Comparison of ENCODE assay signal across 19 cellular contexts in the genomic region with DNA sequence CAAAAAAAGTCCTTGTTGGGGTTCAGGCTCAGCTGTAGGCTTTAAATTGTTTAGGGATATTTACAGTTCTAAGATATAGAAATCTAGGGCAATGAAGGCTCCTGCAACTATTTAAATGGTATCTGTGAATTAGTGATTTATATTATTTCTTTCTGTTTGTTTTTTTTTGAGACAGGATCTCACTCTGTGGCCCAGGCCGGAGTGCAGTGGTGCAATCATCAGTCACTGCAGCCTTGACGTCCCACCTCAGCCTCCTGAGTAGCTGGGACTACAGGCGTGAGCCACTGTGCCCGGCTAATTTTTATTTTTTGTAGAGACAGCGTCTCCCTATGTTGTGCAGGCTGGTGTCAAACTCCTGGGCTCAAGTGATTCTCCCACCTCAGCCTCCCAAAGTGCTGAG. TPM values are rescaled to one million over a fixed set of nuclear protein-coding genes. Genes with fewer than 3 reads are reported as not detected.
DNase-seq lines count a peak whose midpoint lies in the region; ATAC-seq and TF ChIP-seq lines count a peak whose summit lies in the region.
"Had no signal": no experiment of that assay in that cellular context is flagged by ENCODE, and none has a peak within 500 bp of the region (broad histone marks: within the 10 kb centered on the region; RNA-seq: fewer than 3 reads in every experiment).

No MANE protein-coding gene starts in this region.

- BruUV-seq in OCI-LY7 (replicated peaks; lab: Mats Ljungman, UMichigan) = no TSS peak

- peaks cover 2% of the 10 kb centered on the region for H3K27me3 Mint-ChIP-seq in GM23338 (ENCODE audit: insufficient read depth, low read depth, poor library complexity)
- no peaks in the 10 kb centered on the region for H3K27me3 Mint-ChIP-seq in glutamatergic neuron (ENCODE audit: unreplicated experiment)
- H3K27me3 Mint-ChIP-seq: CD4-positive, CD25-positive, alpha-beta regulatory T cell; T-helper 17 cell had no signal

- peaks cover 5% of the 10 kb centered on the region for H3K4me1 ChIP-seq in GM23338 (ENCODE audit: insufficient read depth)
- H3K4me1 ChIP-seq in OCI-LY7 (ENCODE audit: insufficient read depth, low read length, poor library complexity, severe bottlenecking) = peaks cover 61% of the 10 kb centered on the region
- H3K4me1 ChIP-seq in skeletal muscle tissue (ENCODE audit: control insufficient read depth in 3 of 3, insufficient read depth in 3 of 3, low read length in 3 of 3) = peaks cover 6 to 7% (median 6%) of the 10 kb centered on the region in 3 donors
- H3K4me1 ChIP-seq: Caco-2 had no signal

- no peak for DNase-seq in GM23338 (ENCODE audit: low spot score)
- no peak for DNase-seq in OCI-LY7 (ENCODE audit: low spot score)
- DNase-seq in left lobe of liver (ENCODE audit: low spot score) = peak; percentile 14
- no peak for DNase-seq in NK-92 (lab: John Stamatoyannopoulos, UW; ENCODE audit: unreplicated experiment)
- DNase-seq in glutamatergic neuron = no peak
- no peak for DNase-seq in GM03348 (ENCODE audit: low spot score)
- DNase-seq in GF-D8 (lab: John Stamatoyannopoulos, UW) = no peak
- DNase-seq: AML-193; Caco-2; CD4-positive, CD25-positive, alpha-beta regulatory T cell; GDM1; NCI-H1048; NCI-H1436 treated with DMSO at 0.1 percent for 48 hours; NCI-H2029; NCI-H2171 treated with DMSO at 0.1 percent for 48 hours; NCI-H446 treated with DMSO at 0.1 percent for 48 hours; T-helper 17 cell had no signal

- no peaks in the 10 kb centered on the region for H3K9me2 ChIP-seq in GM23338 (ENCODE audit: insufficient read depth)
- no peaks in the 10 kb centered on the region for H3K9me2 ChIP-seq in OCI-LY7 (ENCODE audit: insufficient read depth, low read length)

- H3K4me2 ChIP-seq in GM23338 = no peak overlapping the region
- peak overlapping the region; percentile 54 for H3K4me2 ChIP-seq in OCI-LY7 (ENCODE audit: low read length)

- H3K79me2 ChIP-seq in GM23338 (replicated peaks; ENCODE audit: insufficient read depth) = no peaks in the 10 kb centered on the region
- no peaks in the 10 kb centered on the region for H3K79me2 ChIP-seq in OCI-LY7 (ENCODE audit: insufficient read depth, low read depth, low read length)

- H3K36me3 ChIP-seq in GM23338 (ENCODE audit: insufficient read depth) (no peaks in the 10 kb centered on the region), OCI-LY7 (ENCODE audit: insufficient read depth, low read length) (no peaks in the 10 kb centered on the region; the same call in 1 of the 2 replicates), skeletal muscle tissue (ENCODE audit: control insufficient read depth in 3 of 3, insufficient read depth in 3 of 3, low read length in 3 of 3) (no peaks in the 10 kb centered on the region)
- H3K36me3 ChIP-seq: SJSA1 had no signal

- no peaks in the 10 kb centered on the region for H3K27me3 ChIP-seq in GM23338 (ENCODE audit: insufficient read depth)
- H3K27me3 ChIP-seq in skeletal muscle tissue (ENCODE audit: control insufficient read depth in 3 of 3, insufficient read depth in 3 of 3, low read length in 3 of 3) = no peaks in the 10 kb centered on the region
- H3K27me3 ChIP-seq: SJSA1 had no signal

- no peaks in the 10 kb centered on the region for H3F3A ChIP-seq in GM23338 (replicated peaks; ENCODE audit: low read depth)

- intact Hi-C loops in OCI-LY7 (cut with micrococcal nuclease; ENCODE audit: unreplicated experiment) = no loop called here

- H3K9ac ChIP-seq in skeletal muscle tissue (ENCODE audit: low read depth in 1 of 3, low read length in 3 of 3) = peak overlapping the region in 2 of 3 donors; percentile 50

- H3K27ac ChIP-seq in GM23338 (ENCODE audit: low read depth) (no peak overlapping the region), OCI-LY7 (ENCODE audit: low read depth, low read length, poor library complexity, severe bottlenecking) (peak overlapping the region; percentile 94), skeletal muscle tissue (ENCODE audit: low read depth, low read length) (no peak overlapping the region)
- H3K27ac ChIP-seq: SJSA1 had no signal

- H3K4me1 Mint-ChIP-seq in GM23338 (peaks cover 3% of the 10 kb centered on the region; the same call in 1 of the 3 replicates), glutamatergic neuron (ENCODE audit: low read depth, unreplicated experiment) (peaks cover 4% of the 10 kb centered on the region)

- H3K9me3 Mint-ChIP-seq in GM23338 = no peaks in the 10 kb centered on the region; the same call in 2 of the 3 replicates
- no peaks in the 10 kb centered on the region for H3K9me3 Mint-ChIP-seq in glutamatergic neuron (ENCODE audit: unreplicated experiment)
- H3K9me3 Mint-ChIP-seq: CD4-positive, CD25-positive, alpha-beta regulatory T cell had no signal

- POLR2A ChIA-PET in OCI-LY7 (lab: Charles Lee) = no interaction called here

- H2AFZ ChIP-seq in GM23338 (peak overlapping the region; percentile 96), OCI-LY7 (ENCODE audit: low read length) (peak overlapping the region; percentile 53; the same call in 1 of the 2 replicates)

- ATAC-seq in GM23338 (no peak), left lobe of liver (no peak)
- ATAC-seq: T-helper 17 cell had no signal

- H3K27ac Mint-ChIP-seq in GM23338 (no peak overlapping the region), glutamatergic neuron (ENCODE audit: unreplicated experiment) (no peak overlapping the region)

- H3K36me3 Mint-ChIP-seq in GM23338 (ENCODE audit: low read depth) = no peaks in the 10 kb centered on the region
- no peaks in the 10 kb centered on the region for H3K36me3 Mint-ChIP-seq in glutamatergic neuron (ENCODE audit: unreplicated experiment)
- H3K36me3 Mint-ChIP-seq: CD4-positive, CD25-positive, alpha-beta regulatory T cell had no signal

- H3K4me3 ChIP-seq in GM23338 (no peak overlapping the region), OCI-LY7 (ENCODE audit: low read depth, low read length, poor library complexity, severe bottlenecking) (no peak overlapping the region), skeletal muscle tissue (ENCODE audit: low read length in 3 of 3) (no peak overlapping the region)
- H3K4me3 ChIP-seq: SJSA1 had no signal

- peaks cover 7% of the 10 kb centered on the region; the same call in 1 of the 2 replicates for H3K9me3 ChIP-seq in OCI-LY7 (ENCODE audit: low read length)
- no peaks in the 10 kb centered on the region for H3K9me3 ChIP-seq in skeletal muscle tissue (ENCODE audit: control insufficient read depth in 3 of 3, low read length in 3 of 3)
- H3K9me3 ChIP-seq: Caco-2, SJSA1 had no signal

- TF ChIP-seq CTCF in GM23338 (conservative IDR thresholded peaks at IDR 0.05; ENCODE audit: low read depth in 2 of 2) = no peak
- TF ChIP-seq CTCF in OCI-LY7 (conservative IDR thresholded peaks at IDR 0.05; ENCODE audit: low read length) = no peak
- no peak for TF ChIP-seq CTCF in glutamatergic neuron (IDR thresholded peaks at IDR 0.05; ENCODE audit: partially characterized antibody, unreplicated experiment)

- H4K20me1 ChIP-seq in GM23338 (replicated peaks; ENCODE audit: insufficient read depth) = no peaks in the 10 kb centered on the region
- no peaks in the 10 kb centered on the region for H4K20me1 ChIP-seq in OCI-LY7 (ENCODE audit: insufficient read depth, low read length)

- H3K4me3 Mint-ChIP-seq in GM23338 (no peak overlapping the region), glutamatergic neuron (ENCODE audit: unreplicated experiment) (no peak overlapping the region)
- H3K4me3 Mint-ChIP-seq: CD4-positive, CD25-positive, alpha-beta regulatory T cell; T-helper 17 cell had no signal

- CTCF ChIA-PET in OCI-LY7 (lab: Charles Lee; ENCODE audit: unreplicated experiment) = interaction anchor here (0.5 kb wide), 1 partner anchor 264 kb away, joined by 10 read pairs; a partner anchor contains a TSS

TF ChIP-seq in GM23338, 12 proteins besides CTCF, POLR2A, EP300 and RAD21 (continues in another document):
- TF ChIP-seq CREB1 (CRISPR knock-in tag; IDR thresholded peaks at IDR 0.05; ENCODE audit: low read depth) (no peak), POLR2AphosphoS5 (IDR thresholded peaks at IDR 0.05; ENCODE audit: low read depth) (no peak), ZNF331 (CRISPR knock-in tag; IDR thresholded peaks at IDR 0.05; ENCODE audit: low read depth) (no peak), JUNB (IDR thresholded peaks at IDR 0.05; ENCODE audit: unreplicated experiment) (no peak), ZNF114 (CRISPR knock-in tag; IDR thresholded peaks at IDR 0.05) (no peak), EZH2 (IDR thresholded peaks at IDR 0.05; ENCODE audit: low read depth, unreplicated experiment) (no peak)

RNA-seq across cellular contexts. Expression of a gene that starts 32.3 kb away (rescaled TPM):
- total RNA-seq in GM23338 (2014; rRNA removed; shearing (Covaris generic)) = 157 and 169 TPM in 2 replicates
- 535 and 577 TPM in 2 replicates for polyA plus RNA-seq in GM23338 (2016; fragmentation: Nextera tagmentation; extraction: Ambion mirVana)
- 145 and 185 TPM in 2 replicates for total RNA-seq in OCI-LY7 (2014; rRNA removed; shearing (Covaris generic))
- total RNA-seq in OCI-LY7 (2022) = 201 and 213 TPM in 2 replicates
- total RNA-seq in left lobe of liver = 151 TPM
- 124 TPM for total RNA-seq in skeletal muscle tissue
- total RNA-seq in glutamatergic neuron (ENCODE audit: unreplicated experiment) = 133 TPM
